In the genomic region with DNA sequence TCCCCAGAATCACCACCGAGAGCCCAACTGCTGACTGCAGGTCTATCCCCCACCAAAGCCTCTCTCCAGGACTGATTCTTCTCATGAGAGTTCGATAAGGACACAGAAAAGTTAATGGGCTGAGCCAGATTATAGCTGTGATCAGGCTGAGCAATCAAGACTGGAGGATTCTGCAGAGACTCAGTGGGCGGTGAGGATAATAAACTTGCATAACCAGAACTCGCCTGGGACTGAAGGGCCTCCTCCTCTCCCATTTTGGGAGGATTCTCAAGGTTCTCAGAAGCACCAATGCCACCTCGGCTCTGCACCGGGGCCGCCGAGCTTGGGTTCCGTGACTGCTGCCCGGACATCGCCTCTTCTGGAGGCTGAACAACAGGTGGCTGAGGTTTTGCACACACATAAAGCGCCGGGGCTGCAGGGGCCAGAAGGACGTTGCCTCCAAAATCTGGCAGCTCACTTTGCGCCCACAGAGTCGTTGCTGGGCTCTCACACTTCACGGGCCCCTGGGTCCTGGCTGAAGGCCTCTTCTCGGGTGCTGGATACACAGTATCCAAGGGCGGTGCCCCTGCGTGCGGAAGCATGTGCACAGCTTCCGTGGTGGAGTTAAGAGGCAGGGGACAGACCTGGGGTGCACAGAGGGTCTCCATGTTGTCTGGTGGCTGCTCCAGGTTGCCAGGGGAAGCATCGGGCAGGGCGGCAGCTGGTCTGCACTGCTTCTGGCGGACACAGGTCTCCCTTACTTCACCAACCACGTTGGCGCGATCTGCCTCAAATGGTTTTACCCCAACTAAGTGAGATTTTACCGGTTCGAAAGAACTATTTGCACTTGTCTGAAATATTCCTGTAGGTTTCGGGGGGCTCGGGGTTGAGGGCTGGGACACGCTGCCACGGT, we compare ENCODE assay signal across 20 cellular contexts. TPM values are rescaled to one million over a fixed set of nuclear protein-coding genes. Genes with fewer than 3 reads are reported as not detected.
A peak's percentile ranks its signal among the peaks of the same experiment; 100 is the strongest.
DNase-seq lines count a peak whose midpoint lies in the region; ATAC-seq, FAIRE-seq and TF ChIP-seq lines count a peak whose summit lies in the region.
"Had no signal": no experiment of that assay in that cellular context is flagged by ENCODE, and none has a peak within 500 bp of the region (broad histone marks: within the 10 kb centered on the region; RNA-seq: fewer than 3 reads in every experiment).

No MANE protein-coding gene starts in this region.

- peaks cover 28 to 72% of the 10 kb centered on the region in 2 experiments for H3K36me3 ChIP-seq in endothelial cell of umbilical vein (ENCODE audit: control insufficient read depth in 2 of 2, extremely low read depth in 1 of 2, insufficient read depth in 2 of 2, low read length in 2 of 2)

- H3K9me3 ChIP-seq in endothelial cell of umbilical vein (replicated peaks; ENCODE audit: control insufficient read depth, insufficient read depth, low read length), result no peaks in the 10 kb centered on the region
- H3K9me3 ChIP-seq: A549, Caco-2 had no signal

- ATAC-seq in Right ventricle myocardium inferior (no peak), left ventricle myocardium superior (no peak), GM19395 (IDR thresholded peaks at IDR 0.05; ENCODE audit: unreplicated experiment) (no peak)
- ATAC-seq: A549 had no signal

- peaks cover 78% of the 10 kb centered on the region for H3K79me2 ChIP-seq in endothelial cell of umbilical vein (ENCODE audit: control insufficient read depth, insufficient read depth, low read length)

- POLR2A ChIA-PET in RWPE1 (lab: Yijun Ruan, JAX; ENCODE audit: low non-redundant PET), result interaction anchor here (0.6 kb wide), 1 partner anchor 294 kb away, joined by 3 read pairs; no protein-coding TSS in a partner anchor
- POLR2A ChIA-PET in endothelial cell of umbilical vein (lab: Charles Lee), result no interaction called here

- no peak overlapping the region for H3K9ac ChIP-seq in endothelial cell of umbilical vein (replicated peaks; ENCODE audit: extremely low read depth, insufficient read depth, low read length)

- TF ChIP-seq POLR2A in endothelial cell of umbilical vein (IDR thresholded peaks at IDR 0.05; ENCODE audit: low read depth, low read length), result no peak

- no peaks in the 10 kb centered on the region for H3K4me1 ChIP-seq in endothelial cell of umbilical vein (ENCODE audit: control insufficient read depth, extremely low read depth, insufficient read depth, low read length)
- H3K4me1 ChIP-seq: A549, Caco-2 had no signal

- H3K27me3 ChIP-seq in endothelial cell of umbilical vein (ENCODE audit: control insufficient read depth in 2 of 2, insufficient read depth in 2 of 2, low read length in 2 of 2), result no peaks in the 10 kb centered on the region

- TF ChIP-seq CTCF in RWPE1 (conservative IDR thresholded peaks at IDR 0.05; ENCODE audit: low read depth), result no peak
- TF ChIP-seq CTCF in endothelial cell of umbilical vein (IDR thresholded peaks at IDR 0.05; ENCODE audit: extremely low read depth in 1 of 2, insufficient read depth in 1 of 2, low read depth in 1 of 2, low read length in 2 of 2), result no peak

- no peak for FAIRE-seq in endothelial cell of umbilical vein (lab: Jason Lieb, UNC)
- FAIRE-seq: A549, D721Med, G401.6, GM12891, GM18507, HTR-8/SVneo had no signal

- DNase-seq in Right ventricle myocardium inferior (ENCODE audit: missing footprints) (peak; percentile 60), left ventricle myocardium superior (no peak), RWPE1 (ENCODE audit: low spot score) (no peak), endothelial cell of umbilical vein (ENCODE audit: low read depth, low spot score) (no peak), superior temporal gyrus (ENCODE audit: extremely low spot score) (peak; percentile 22), T1000 (lab: John Stamatoyannopoulos, UW) (no peak)
- DNase-seq: AML-193; Caco-2; CD4-positive, alpha-beta T cell; GOT3; H7 had no signal

- CTCF ChIA-PET in RWPE1 (lab: Yijun Ruan, JAX), result interaction anchor here (0.7 kb wide), 1 partner anchor 34 kb away, joined by 3 read pairs; no protein-coding TSS in a partner anchor
- CTCF ChIA-PET in endothelial cell of umbilical vein (lab: Charles Lee), result no interaction called here

- no peaks in the 10 kb centered on the region for H3K9me1 ChIP-seq in endothelial cell of umbilical vein (replicated peaks; ENCODE audit: control insufficient read depth, extremely low read depth, insufficient read depth, low read length)

- dilution Hi-C loops in endothelial cell of umbilical vein (cut with MboI; ENCODE audit: extremely low pct_ligation_motif_present, low sequenced_read_pairs), result no loop called here

- H3K27ac ChIP-seq in RWPE1 (peak overlapping the region; percentile 40), endothelial cell of umbilical vein (ENCODE audit: insufficient read depth, low read depth, low read length) (no peak overlapping the region)
- H3K27ac ChIP-seq: 22Rv1, A549, C4-2B had no signal

- H3K4me3 ChIP-seq in endothelial cell of umbilical vein (replicated peaks in 1 of 3; ENCODE audit: insufficient read depth in 1 of 3, low read depth in 1 of 3, low read length in 3 of 3), result no peak overlapping the region
- H3K4me3 ChIP-seq: A549 had no signal

- intact Hi-C loops in Right ventricle myocardium inferior (cut with DNase I), result no loop called here
- intact Hi-C loops in left ventricle myocardium superior (cut with micrococcal nuclease), result no loop called here
- intact Hi-C loops in endothelial cell of umbilical vein (cut with micrococcal nuclease), result no loop called here

- TSS peak; percentile 6 for BruUV-seq in endothelial cell of umbilical vein (replicated peaks; lab: Mats Ljungman, UMichigan)

- no peak overlapping the region for H2AFZ ChIP-seq in endothelial cell of umbilical vein (ENCODE audit: low read depth, low read length)

- H3K4me2 ChIP-seq in endothelial cell of umbilical vein (ENCODE audit: insufficient read depth, low read length), result no peak overlapping the region
- H3K4me2 ChIP-seq: A549 had no signal

- no peaks in the 10 kb centered on the region for H4K20me1 ChIP-seq in endothelial cell of umbilical vein (replicated peaks; ENCODE audit: control insufficient read depth, extremely low read depth, insufficient read depth, low read length)

TF ChIP-seq in endothelial cell of umbilical vein, 7 proteins besides CTCF, POLR2A, EP300 and RAD21:
- TF ChIP-seq EZH2 (IDR thresholded peaks at IDR 0.05; ENCODE audit: borderline replicate concordance, low read depth, low read length, severe bottlenecking) (no peak), GATA2 (IDR thresholded peaks at IDR 0.05; ENCODE audit: insufficient read depth, insufficient read length, low read depth, low read length) (no peak), POLR2AphosphoS5 (IDR thresholded peaks at IDR 0.05; ENCODE audit: insufficient read depth, low read depth, low read length) (no peak), MYC (IDR thresholded peaks at IDR 0.05; ENCODE audit: low read depth, low read length) (no peak), FOS (IDR thresholded peaks at IDR 0.05; ENCODE audit: borderline replicate concordance, insufficient read depth, low read length) (no peak), JUN (IDR thresholded peaks at IDR 0.05; ENCODE audit: borderline replicate concordance, insufficient read depth, insufficient read length, low read depth) (no peak)
- TF ChIP-seq, protein P1, sequence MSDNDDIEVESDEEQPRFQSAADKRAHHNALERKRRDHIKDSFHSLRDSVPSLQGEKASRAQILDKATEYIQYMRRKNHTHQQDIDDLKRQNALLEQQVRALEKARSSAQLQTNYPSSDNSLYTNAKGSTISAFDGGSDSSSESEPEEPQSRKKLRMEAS (IDR thresholded peaks at IDR 0.05; ENCODE audit: insufficient read depth, insufficient read length), result no peak

RNA-seq across cellular contexts. Expression of a gene that starts 7.6 kb away (rescaled TPM):
- total RNA-seq in Right ventricle myocardium inferior, result 22.3 TPM
- total RNA-seq in left ventricle myocardium superior, result 23.2 TPM
- total RNA-seq in endothelial cell of umbilical vein, result 76.7 and 80.6 TPM in 2 replicates
- polyA plus RNA-seq in endothelial cell of umbilical vein, result 33.5 and 34.5 TPM in 2 replicates
- polyA plus RNA-seq in endothelial cell of umbilical vein (2011; cell fraction: cytosol; rRNA removed), result 38.4 and 38.9 TPM in 2 replicates
- 116 and 118 TPM in 2 replicates for polyA plus RNA-seq in endothelial cell of umbilical vein (2011; cell fraction: nucleus; rRNA removed)
- polyA plus RNA-seq in endothelial cell of umbilical vein (2012), result 61.7 and 62.2 TPM in 2 replicates
- 41.8 and 45.2 TPM in 2 replicates for polyA minus RNA-seq in endothelial cell of umbilical vein
- polyA minus RNA-seq in endothelial cell of umbilical vein (2011; cell fraction: cytosol; rRNA and poly(A)+ RNA removed), result 46.3 TPM
- 40.9 and 44.0 TPM in 2 replicates for polyA minus RNA-seq in endothelial cell of umbilical vein (2011; cell fraction: nucleus; rRNA and poly(A)+ RNA removed)

RNA-seq across cellular contexts. Expression of a gene that starts 35.6 kb away (rescaled TPM):
- total RNA-seq in Right ventricle myocardium inferior (10.8 TPM), left ventricle myocardium superior (12.1 TPM), endothelial cell of umbilical vein (22.9 and 24.5 TPM in 2 replicates)
- 15.0 and 17.1 TPM in 2 replicates for polyA plus RNA-seq in endothelial cell of umbilical vein
- 10.2 and 12.4 TPM in 2 replicates for polyA plus RNA-seq in endothelial cell of umbilical vein (2011; cell fraction: cytosol; rRNA removed)
- 49.6 and 50.0 TPM in 2 replicates for polyA plus RNA-seq in endothelial cell of umbilical vein (2011; cell fraction: nucleus; rRNA removed)
- polyA plus RNA-seq in endothelial cell of umbilical vein (2012), result 10.9 and 15.1 TPM in 2 replicates
- 8.5 and 9.1 TPM in 2 replicates for polyA minus RNA-seq in endothelial cell of umbilical vein
- 6.8 TPM for polyA minus RNA-seq in endothelial cell of umbilical vein (2011; cell fraction: cytosol; rRNA and poly(A)+ RNA removed)
- 10.5 and 15.5 TPM in 2 replicates for polyA minus RNA-seq in endothelial cell of umbilical vein (2011; cell fraction: nucleus; rRNA and poly(A)+ RNA removed)

Comparison
In these comparisons a context has a peak if more than half of its experiments do, and no peak if none do; other contexts are left out.
1. DNase-seq: peak in Right ventricle myocardium inferior (single experiment) and superior temporal gyrus (single experiment); none in left ventricle myocardium superior (single experiment), RWPE1 (single experiment), endothelial cell of umbilical vein (single experiment) and T1000 (single experiment).